Comparison of ENCODE assay signal across 1 cellular context in genomic region chr15:52076889-52077781, GRCh38.
A peak's percentile ranks its signal among the peaks of the same experiment; 100 is the strongest.
TF ChIP-seq lines count a peak whose summit lies in the region.

No MANE protein-coding gene starts in this region.

TF ChIP-seq in HCT116, 20 proteins besides CTCF, POLR2A, EP300 and RAD21 (continued from another document):
- TF ChIP-seq REST (IDR thresholded peaks at IDR 0.05; ENCODE audit: low read depth): no peak
- no peak for TF ChIP-seq POLR2AphosphoS5 (IDR thresholded peaks at IDR 0.05; ENCODE audit: low read depth, low read length)
- TF ChIP-seq TCF7L2 (IDR thresholded peaks at IDR 0.05; ENCODE audit: borderline replicate concordance, extremely low read depth, insufficient read depth, insufficient read length): no peak
- no peak for TF ChIP-seq EZH2phosphoT487 (IDR thresholded peaks at IDR 0.05; ENCODE audit: borderline replicate concordance)
- TF ChIP-seq FOSL1 (IDR thresholded peaks at IDR 0.05; ENCODE audit: low read depth): peak; percentile 83
